Comparison of ENCODE assay signal across 1 cellular context in the genomic region with DNA sequence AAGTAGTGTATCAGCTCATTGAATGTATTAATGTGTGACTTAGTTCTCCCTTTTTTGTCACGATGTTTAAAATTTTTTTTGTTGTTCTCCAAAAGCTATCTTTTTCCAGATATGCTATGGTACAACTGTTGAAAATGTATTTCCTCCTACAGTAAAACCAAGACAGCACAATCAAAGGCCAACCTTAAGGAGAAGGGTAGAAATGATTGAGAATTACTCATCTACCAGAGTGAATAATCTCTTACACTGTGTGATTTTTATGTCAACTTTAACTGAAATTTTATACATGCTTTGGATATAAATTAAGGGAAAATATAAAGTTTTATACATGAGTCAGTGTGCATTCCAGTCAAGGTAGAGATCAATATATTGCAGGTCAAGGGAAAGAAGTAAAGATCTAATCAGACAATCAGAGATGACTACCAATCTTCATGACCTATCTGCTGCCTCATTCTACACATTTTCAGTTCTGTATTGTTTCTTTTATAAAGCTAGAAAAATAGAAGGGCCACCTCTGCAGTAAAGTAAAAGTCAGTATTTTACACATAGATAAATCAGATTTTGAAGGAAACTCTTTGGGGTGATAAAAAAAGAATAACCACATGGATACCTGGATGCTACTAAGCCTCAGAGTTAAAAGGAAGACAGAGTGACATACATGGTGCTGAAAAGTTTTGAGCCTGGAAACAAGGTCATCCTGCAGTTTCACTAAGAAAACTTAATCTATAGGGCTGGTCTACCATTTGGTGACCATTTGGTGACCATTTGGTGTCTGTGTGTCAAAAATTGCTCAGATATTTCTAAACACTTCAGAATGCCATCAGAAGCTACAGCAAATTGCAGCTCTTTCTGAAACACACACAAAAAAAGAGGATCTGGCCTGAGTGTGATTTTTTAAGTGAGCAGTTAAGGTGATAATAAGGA.
TF ChIP-seq lines count a peak whose summit lies in the region.

No MANE protein-coding gene starts in this region.

TF ChIP-seq in A549, 52 proteins besides CTCF, POLR2A, EP300 and RAD21:
- TF ChIP-seq CHD2 (IDR thresholded peaks at IDR 0.05; ENCODE audit: low read length, partially characterized antibody) (no peak), FOXS1 (CRISPR knock-in tag; IDR thresholded peaks at IDR 0.05) (no peak), NFE2L2 (conservative IDR thresholded peaks at IDR 0.05; ENCODE audit: low read length) (no peak), RCOR1 (IDR thresholded peaks at IDR 0.05; ENCODE audit: low read depth, low read length) (no peak)
